ENCODE assay signal across 26 cellular contexts in the genomic region with DNA sequence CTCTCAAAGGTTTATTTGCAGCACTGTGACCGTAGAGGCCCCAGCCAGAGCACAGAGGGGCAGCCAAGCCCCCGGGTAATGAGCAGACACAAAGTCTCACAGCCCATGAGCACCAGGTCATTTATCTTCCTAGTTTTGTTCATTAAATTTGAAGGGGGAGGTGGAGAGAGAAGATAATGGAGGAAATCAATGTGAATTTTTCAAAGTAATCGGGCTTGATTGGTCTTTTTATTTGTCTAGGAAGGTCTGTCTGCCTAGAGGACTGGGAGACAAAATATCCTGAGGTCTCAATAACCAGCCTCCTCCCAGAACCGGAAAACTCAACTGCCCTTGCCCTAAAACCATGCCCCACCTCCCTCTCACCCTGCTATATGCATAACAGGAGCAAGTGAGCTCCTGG.
"Had no signal": no experiment of that assay in that cellular context is flagged by ENCODE, and none has a peak within 500 bp of the region (broad histone marks: within the 10 kb centered on the region; RNA-seq: fewer than 3 reads in every experiment).

No MANE protein-coding gene starts in this region.

- H3K27me3 Mint-ChIP-seq: naive thymus-derived CD8-positive, alpha-beta T cell; stimulated activated naive CD8-positive, alpha-beta T cell treated with anti-CD3 and anti-CD28 coated beads, Interleukin-15, amount 100 ng/mL, for 72 hours had no signal

- H3K4me3 ChIP-seq: colonic mucosa, esophagus muscularis mucosa, heart right ventricle, lower lobe of right lung, psoas muscle, right lobe of liver, suprapubic skin, transverse colon, upper lobe of right lung, uterus had no signal

- H3K9me3 ChIP-seq: colonic mucosa, esophagus muscularis mucosa, heart right ventricle, lower lobe of right lung, psoas muscle, right lobe of liver, suprapubic skin, transverse colon, upper lobe of right lung, uterus had no signal

- H3K27ac ChIP-seq: colonic mucosa, esophagus muscularis mucosa, foreskin keratinocyte, heart right ventricle, lower lobe of right lung, psoas muscle, right lobe of liver, suprapubic skin, transverse colon, upper lobe of right lung, uterus had no signal

- DNase-seq: colonic mucosa; dermis blood vessel endothelial cell; effector memory CD4-positive, alpha-beta T cell; foreskin keratinocyte; glutamatergic neuron; heart right ventricle; hippocampal formation; kidney glomerular epithelial cell; left colon; left ventricle myocardium superior; lower lobe of right lung; naive thymus-derived CD8-positive, alpha-beta T cell; nucleus accumbens; psoas muscle; right lobe of liver; small intestine; stimulated activated CD4-positive, alpha-beta T cell treated with anti-CD3 and anti-CD28 coated beads, Interleukin-15, amount 100 ng/mL, for 24 hours; stimulated activated CD4-positive, alpha-beta T cell treated with anti-CD3 and anti-CD28 coated beads, Interleukin-2, amount 100 ng/mL, for 48 hours; stimulated activated CD8-positive, alpha-beta memory T cell treated with anti-CD3 and anti-CD28 coated beads, Interleukin-4, amount 100 ng/mL, for 48 hours; stimulated activated naive CD4-positive, alpha-beta T cell; stimulated activated naive CD8-positive, alpha-beta T cell treated with anti-CD3 and anti-CD28 coated beads, Interleukin-15, amount 100 ng/mL, for 72 hours; transverse colon; upper lobe of right lung; uterus had no signal

- H3K27me3 ChIP-seq: colonic mucosa, esophagus muscularis mucosa, foreskin keratinocyte, heart right ventricle, right lobe of liver, suprapubic skin, transverse colon, upper lobe of right lung, uterus had no signal

- H3K4me3 Mint-ChIP-seq: naive thymus-derived CD8-positive, alpha-beta T cell; stimulated activated naive CD8-positive, alpha-beta T cell treated with anti-CD3 and anti-CD28 coated beads, Interleukin-15, amount 100 ng/mL, for 72 hours had no signal

- H3K4me1 Mint-ChIP-seq: stimulated activated naive CD8-positive, alpha-beta T cell treated with anti-CD3 and anti-CD28 coated beads, Interleukin-15, amount 100 ng/mL, for 72 hours had no signal

- H3K36me3 ChIP-seq: colonic mucosa, esophagus muscularis mucosa, lower lobe of right lung, right lobe of liver, transverse colon, upper lobe of right lung, uterus had no signal

- H3K9me3 Mint-ChIP-seq: naive thymus-derived CD8-positive, alpha-beta T cell; stimulated activated naive CD8-positive, alpha-beta T cell treated with anti-CD3 and anti-CD28 coated beads, Interleukin-15, amount 100 ng/mL, for 72 hours had no signal

- H3K4me1 ChIP-seq: colonic mucosa, esophagus muscularis mucosa, foreskin keratinocyte, lower lobe of right lung, psoas muscle, right lobe of liver, suprapubic skin, upper lobe of right lung, uterus had no signal
